Comparison of ENCODE assay signal across 13 cellular contexts in genomic region chr10:620971-621370, GRCh38.
"Had no signal": no experiment of that assay in that cellular context is flagged by ENCODE, and none has a peak within 500 bp of the region (broad histone marks: within the 10 kb centered on the region; RNA-seq: fewer than 3 reads in every experiment).

No MANE protein-coding gene starts in this region.

- H3K27ac ChIP-seq: ovary, tibial artery had no signal

- H3K4me3 ChIP-seq: ovary, tibial artery had no signal

- H3K36me3 ChIP-seq: ovary, tibial artery had no signal

- H3K27me3 ChIP-seq: ovary, tibial artery had no signal

- DNase-seq: activated CD4-positive, alpha-beta memory T cell treated with anti-CD3 and anti-CD28 coated beads, Interleukin-2, amount 10 ng/mL, durations not matched to agents 7 days and 5 days; activated gamma-delta T cell treated with Interleukin-2 at 50 U/mL for 16 hours; activated naive CD8-positive, alpha-beta T cell treated with anti-CD3 and anti-CD28 coated beads, Interleukin-2, amount 10 ng/mL, durations not matched to agents 7 days and 5 days; activated T-cell treated with anti-CD3 and anti-CD28 coated beads, Interleukin-2, amount 50 U/mL, for 72 hours; effector CD4-positive, alpha-beta T cell; hippocampal formation; kidney glomerular epithelial cell; midbrain; ovary; stimulated activated CD4-positive, alpha-beta T cell treated with anti-CD3 and anti-CD28 coated beads, Interleukin-4, amount 100 ng/mL, for 4 hours; stimulated activated naive CD8-positive, alpha-beta T cell treated with anti-CD3 and anti-CD28 coated beads, Interleukin-15, amount 100 ng/mL, for 72 hours; SW 1271; tibial artery had no signal

- H3K9me3 ChIP-seq: ovary, tibial artery had no signal
